In genomic region chr6:85705220-85705619, GRCh38 we compare ENCODE assay signal across 33 cellular contexts.
"Had no signal": no experiment of that assay in that cellular context is flagged by ENCODE, and none has a peak within 500 bp of the region (broad histone marks: within the 10 kb centered on the region; RNA-seq: fewer than 3 reads in every experiment).

No MANE protein-coding gene starts in this region.

- H3K36me3 ChIP-seq: adrenal gland, brain microvascular endothelial cell, breast epithelium had no signal

- ATAC-seq: activated CD8-positive, alpha-beta memory T cell treated with anti-CD3 and anti-CD28 coated beads, Interleukin-2, amount 10 ng/mL, durations not matched to agents 7 days and 5 days; activated CD8-positive, alpha-beta T cell treated with anti-CD3 and anti-CD28 coated beads, Interleukin-2, amount 10 ng/mL, durations not matched to agents 7 days and 5 days; activated naive CD4-positive, alpha-beta T cell treated with anti-CD3 and anti-CD28 coated beads, Interleukin-2, amount 50 U/mL, for 72 hours; activated T-cell treated with anti-CD3 and anti-CD28 coated beads, Interleukin-2, amount 50 U/mL, for 4 hours; activated T-cell treated with anti-CD3 and anti-CD28 coated beads, Interleukin-2, amount 50 U/mL, for 72 hours; activated T-helper 17 cell treated with anti-CD3 and anti-CD28 coated beads, Interleukin-2, amount 50 U/mL, for 72 hours; body of pancreas had no signal

- H3K4me3 ChIP-seq: adrenal gland, body of pancreas, breast epithelium had no signal

- H3K27ac ChIP-seq: adrenal gland, body of pancreas, brain microvascular endothelial cell, breast epithelium, VCaP had no signal

- FAIRE-seq: astrocyte, TTC549 had no signal

- DNase-seq: activated B cell treated with CpG ODN at 0.5 μM for 24 hours; activated CD4-positive, alpha-beta memory T cell treated with anti-CD3 and anti-CD28 coated beads, Interleukin-2, amount 10 ng/mL, durations not matched to agents 7 days and 5 days; activated CD4-positive, alpha-beta T cell treated with anti-CD3 and anti-CD28 coated beads for 4 hours; activated CD4-positive, alpha-beta T cell treated with anti-CD3 and anti-CD28 coated beads, Interleukin-2, amount 10 ng/mL, durations not matched to agents 7 days and 5 days; activated CD4-positive, alpha-beta T cell treated with anti-CD3 and anti-CD28 coated beads, Interleukin-2, amount 50 U/mL, for 48 hours; activated CD4-positive, CD25-positive, alpha-beta regulatory T cell treated with anti-CD3 and anti-CD28 coated beads, Interleukin-2, amount 50 U/mL, for 72 hours; activated CD8-positive, alpha-beta memory T cell treated with anti-CD3 and anti-CD28 coated beads for 24 hours; activated CD8-positive, alpha-beta memory T cell treated with anti-CD3 and anti-CD28 coated beads, Interleukin-2, amount 10 ng/mL, durations not matched to agents 7 days and 5 days; activated CD8-positive, alpha-beta memory T cell treated with anti-CD3 and anti-CD28 coated beads, Interleukin-2, amount 50 U/mL, for 48 hours; activated CD8-positive, alpha-beta T cell treated with anti-CD3 and anti-CD28 coated beads, Interleukin-2, amount 10 ng/mL, durations not matched to agents 7 days and 5 days; activated effector memory CD4-positive, alpha-beta T cell treated with anti-CD3 and anti-CD28 coated beads, Interleukin-2, amount 50 U/mL, for 16 hours; activated gamma-delta T cell treated with Interleukin-2 at 50 U/mL for 16 hours; activated naive CD4-positive, alpha-beta T cell; activated naive CD4-positive, alpha-beta T cell treated with anti-CD3 and anti-CD28 coated beads for 36 hours; activated naive CD4-positive, alpha-beta T cell treated with anti-CD3 and anti-CD28 coated beads, Interleukin-2, amount 50 U/mL, for 16 hours; activated naive CD8-positive, alpha-beta T cell treated with anti-CD3 and anti-CD28 coated beads for 36 hours; activated T-cell treated with anti-CD3 and anti-CD28 coated beads, Interleukin-2, amount 50 U/mL, for 4 hours; activated T-cell treated with anti-CD3 and anti-CD28 coated beads, Interleukin-2, amount 50 U/mL, for 72 hours; adrenal gland; amniotic stem cell; aorta; body of pancreas; brain microvascular endothelial cell; central memory CD4-positive, alpha-beta T cell; T-helper 1 cell; T-helper 2 cell; T-helper 9 cell had no signal

- H3K4me1 ChIP-seq: adrenal gland, body of pancreas, breast epithelium had no signal

- H3K27me3 ChIP-seq: adrenal gland, body of pancreas, brain microvascular endothelial cell, breast epithelium had no signal

- H3K9me3 ChIP-seq: adrenal gland, body of pancreas had no signal
